Comparison of ENCODE assay signal across 1 cellular context in the genomic region with DNA sequence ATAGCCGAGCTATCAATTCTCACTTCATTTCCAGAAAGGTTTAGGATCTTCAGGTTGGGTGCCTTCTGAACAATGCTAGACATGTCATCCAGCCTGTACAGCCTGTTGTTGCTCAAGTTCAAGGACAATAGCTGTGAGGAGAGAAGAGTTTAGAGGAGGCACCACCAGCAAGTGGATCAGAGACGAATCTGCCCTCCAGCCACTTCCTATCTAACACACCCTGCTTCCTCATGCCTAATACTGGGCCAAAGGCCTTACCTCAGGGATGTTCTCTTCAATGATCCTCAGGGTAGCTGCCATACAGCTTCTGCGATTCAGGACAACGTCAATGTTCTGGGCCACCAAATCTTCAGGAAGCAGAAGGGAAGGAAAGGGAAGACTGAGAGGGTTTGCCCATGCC.
TF ChIP-seq lines count a peak whose summit lies in the region.

No MANE protein-coding gene starts in this region.

TF ChIP-seq in GM12878, 131 proteins besides CTCF, POLR2A, EP300 and RAD21:
- TF ChIP-seq POLR2AphosphoS5 (IDR thresholded peaks at IDR 0.05; ENCODE audit: low read length) (peak; percentile 21; the same call in 1 of the 2 replicates), NR2F1 (conservative IDR thresholded peaks at IDR 0.05) (no peak)
TF ChIP-seq in GM12878: peak in this region for 1.
